ENCODE assay signal across 1 cellular context in the genomic region with DNA sequence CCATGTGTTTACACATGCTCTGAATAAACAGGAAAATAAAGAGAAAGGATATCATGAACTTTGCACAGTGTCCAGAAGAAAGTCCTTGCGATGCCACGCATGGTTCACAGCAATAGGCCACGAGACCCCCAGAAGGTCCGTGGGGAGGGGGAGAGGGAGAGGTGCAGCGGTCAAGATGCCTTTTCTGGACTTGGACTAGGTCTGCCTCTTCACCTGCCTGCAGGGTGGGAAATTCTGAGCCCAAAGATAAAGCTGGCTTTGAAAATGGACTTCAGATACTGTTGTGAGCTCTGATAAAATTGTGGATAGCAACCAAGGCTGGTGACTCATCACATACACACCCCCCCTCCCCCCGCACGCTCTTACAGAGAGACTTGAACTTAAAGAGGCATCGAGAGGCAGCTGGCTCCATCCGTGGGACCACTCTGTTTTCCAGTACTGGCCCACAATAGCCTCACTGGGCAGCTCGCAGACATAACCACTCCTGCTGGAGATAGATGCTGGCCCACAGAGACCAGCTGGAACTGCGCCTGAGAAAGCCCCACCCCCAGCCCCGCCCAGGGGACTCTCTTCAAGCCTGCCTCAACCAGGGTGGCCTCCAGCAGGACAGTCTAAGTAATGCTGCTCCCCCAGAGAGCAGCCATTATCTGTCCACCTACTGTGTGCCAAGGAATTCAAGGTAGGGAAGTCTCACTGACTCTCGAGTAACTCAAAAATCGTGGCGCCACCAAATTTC.
TF ChIP-seq lines count a peak whose summit lies in the region.

No MANE protein-coding gene starts in this region.

TF ChIP-seq in K562, 482 proteins besides CTCF, POLR2A, EP300 and RAD21 (continued from another document and continues in another):
- TF ChIP-seq, protein P1, sequence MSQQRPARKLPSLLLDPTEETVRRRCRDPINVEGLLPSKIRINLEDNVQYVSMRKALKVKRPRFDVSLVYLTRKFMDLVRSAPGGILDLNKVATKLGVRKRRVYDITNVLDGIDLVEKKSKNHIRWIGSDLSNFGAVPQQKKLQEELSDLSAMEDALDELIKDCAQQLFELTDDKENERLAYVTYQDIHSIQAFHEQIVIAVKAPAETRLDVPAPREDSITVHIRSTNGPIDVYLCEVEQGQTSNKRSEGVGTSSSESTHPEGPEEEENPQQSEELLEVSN (IDR thresholded peaks at IDR 0.05; ENCODE audit: borderline replicate concordance in 1 of 2, extremely low read depth in 1 of 2, insufficient read depth in 1 of 2, insufficient read length in 1 of 2, low read depth in 1 of 2, low read length in 1 of 2, poor library complexity in 1 of 2, severe bottlenecking in 1 of 2): no peak
- TF ChIP-seq ZNF57 (CRISPR knock-in tag; IDR thresholded peaks at IDR 0.05) (no peak), ZNF121 (CRISPR knock-in tag; conservative IDR thresholded peaks at IDR 0.05) (no peak), ETV1 (tag; conservative IDR thresholded peaks at IDR 0.05; ENCODE audit: low read depth) (no peak), RBM25 (IDR thresholded peaks at IDR 0.05; ENCODE audit: low read depth, low read length, severe bottlenecking) (no peak), ZNF41 (CRISPR knock-in tag; conservative IDR thresholded peaks at IDR 0.05) (no peak), NR2F6 (CRISPR knock-in tag; IDR thresholded peaks at IDR 0.05) (no peak), NEUROD1 (IDR thresholded peaks at IDR 0.05; ENCODE audit: borderline replicate concordance, low read depth, low read length, partially characterized antibody) (peak; percentile 53), BRF1 (IDR thresholded peaks at IDR 0.05; ENCODE audit: borderline replicate concordance, extremely low read depth, insufficient read length) (no peak), THRAP3 (IDR thresholded peaks at IDR 0.05; ENCODE audit: borderline replicate concordance) (no peak), JUN (IDR thresholded peaks at IDR 0.05; ENCODE audit: borderline replicate concordance, low read depth, low read length) (peak; percentile 93), JUN (CRISPR knock-in tag; IDR thresholded peaks at IDR 0.05; ENCODE audit: borderline replicate concordance) (no peak; the same call in 1 of the 2 replicates), L3MBTL2 (IDR thresholded peaks at IDR 0.05) (0 out of 2 replicates have a peak, but pooled peaks have one; percentile 26), ZFP1 (CRISPR knock-in tag; IDR thresholded peaks at IDR 0.05) (no peak), ZBTB7A (IDR thresholded peaks at IDR 0.05; ENCODE audit: borderline replicate concordance, control insufficient read depth, low read depth, low read length) (peak; percentile 58; the same call in 1 of the 2 replicates), ZKSCAN1 (IDR thresholded peaks at IDR 0.05; ENCODE audit: low read depth, low read length) (peak; percentile 99), ZNF699 (CRISPR knock-in tag; IDR thresholded peaks at IDR 0.05; ENCODE audit: insufficient replicate concordance) (no peak), SMAD4 (CRISPR knock-in tag; conservative IDR thresholded peaks at IDR 0.05) (no peak), ARHGAP35 (IDR thresholded peaks at IDR 0.05; ENCODE audit: partially characterized antibody) (no peak), ZNF316 (IDR thresholded peaks at IDR 0.05) (peak; percentile 66), HDAC1 (IDR thresholded peaks at IDR 0.05) (no peak), YY1 (IDR thresholded peaks at IDR 0.05; ENCODE audit: borderline replicate concordance in 1 of 3, control insufficient read depth in 1 of 3, extremely low read depth in 1 of 3, insufficient read depth in 3 of 3, insufficient read length in 1 of 3, insufficient replicate concordance in 2 of 3, low read depth in 1 of 3, low read length in 2 of 3) (peak in 1 of 3 experiments; percentile 70), WHSC1 (IDR thresholded peaks at IDR 0.05; ENCODE audit: low read length) (no peak), MAFK (IDR thresholded peaks at IDR 0.05; ENCODE audit: low read length) (no peak), TCF3 (CRISPR knock-in tag; IDR thresholded peaks at IDR 0.05) (peak; percentile 37), CTBP1 (IDR thresholded peaks at IDR 0.05; ENCODE audit: borderline replicate concordance) (peak; percentile 66), FOXA3 (CRISPR knock-in tag; conservative IDR thresholded peaks at IDR 0.05 in 1 of 2, IDR thresholded peaks at IDR 0.05 in 1 of 2) (no peak), ATF7 (IDR thresholded peaks at IDR 0.05) (peak; percentile 56), SAP30 (IDR thresholded peaks at IDR 0.05; ENCODE audit: borderline replicate concordance, insufficient read depth, low read depth, low read length, poor library complexity, severe bottlenecking) (no peak), FOXJ2 (tag; IDR thresholded peaks at IDR 0.05) (peak; percentile 83)
- TF ChIP-seq, protein P2, sequence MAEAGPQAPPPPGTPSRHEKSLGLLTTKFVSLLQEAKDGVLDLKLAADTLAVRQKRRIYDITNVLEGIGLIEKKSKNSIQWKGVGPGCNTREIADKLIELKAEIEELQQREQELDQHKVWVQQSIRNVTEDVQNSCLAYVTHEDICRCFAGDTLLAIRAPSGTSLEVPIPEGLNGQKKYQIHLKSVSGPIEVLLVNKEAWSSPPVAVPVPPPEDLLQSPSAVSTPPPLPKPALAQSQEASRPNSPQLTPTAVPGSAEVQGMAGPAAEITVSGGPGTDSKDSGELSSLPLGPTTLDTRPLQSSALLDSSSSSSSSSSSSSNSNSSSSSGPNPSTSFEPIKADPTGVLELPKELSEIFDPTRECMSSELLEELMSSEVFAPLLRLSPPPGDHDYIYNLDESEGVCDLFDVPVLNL (CRISPR knock-in tag; IDR thresholded peaks at IDR 0.05; ENCODE audit: low read depth): no peak
- TF ChIP-seq, protein P3, sequence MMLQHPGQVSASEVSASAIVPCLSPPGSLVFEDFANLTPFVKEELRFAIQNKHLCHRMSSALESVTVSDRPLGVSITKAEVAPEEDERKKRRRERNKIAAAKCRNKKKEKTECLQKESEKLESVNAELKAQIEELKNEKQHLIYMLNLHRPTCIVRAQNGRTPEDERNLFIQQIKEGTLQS (IDR thresholded peaks at IDR 0.05): peak; percentile 96
- TF ChIP-seq, protein P3 (CRISPR knock-in tag; conservative IDR thresholded peaks at IDR 0.05): peak; percentile 63; the same call in 1 of the 2 replicates
- TF ChIP-seq, protein P4, sequence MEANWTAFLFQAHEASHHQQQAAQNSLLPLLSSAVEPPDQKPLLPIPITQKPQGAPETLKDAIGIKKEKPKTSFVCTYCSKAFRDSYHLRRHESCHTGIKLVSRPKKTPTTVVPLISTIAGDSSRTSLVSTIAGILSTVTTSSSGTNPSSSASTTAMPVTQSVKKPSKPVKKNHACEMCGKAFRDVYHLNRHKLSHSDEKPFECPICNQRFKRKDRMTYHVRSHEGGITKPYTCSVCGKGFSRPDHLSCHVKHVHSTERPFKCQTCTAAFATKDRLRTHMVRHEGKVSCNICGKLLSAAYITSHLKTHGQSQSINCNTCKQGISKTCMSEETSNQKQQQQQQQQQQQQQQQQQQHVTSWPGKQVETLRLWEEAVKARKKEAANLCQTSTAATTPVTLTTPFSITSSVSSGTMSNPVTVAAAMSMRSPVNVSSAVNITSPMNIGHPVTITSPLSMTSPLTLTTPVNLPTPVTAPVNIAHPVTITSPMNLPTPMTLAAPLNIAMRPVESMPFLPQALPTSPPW (CRISPR knock-in tag; IDR thresholded peaks at IDR 0.05): peak; percentile 93
- TF ChIP-seq, protein P5, sequence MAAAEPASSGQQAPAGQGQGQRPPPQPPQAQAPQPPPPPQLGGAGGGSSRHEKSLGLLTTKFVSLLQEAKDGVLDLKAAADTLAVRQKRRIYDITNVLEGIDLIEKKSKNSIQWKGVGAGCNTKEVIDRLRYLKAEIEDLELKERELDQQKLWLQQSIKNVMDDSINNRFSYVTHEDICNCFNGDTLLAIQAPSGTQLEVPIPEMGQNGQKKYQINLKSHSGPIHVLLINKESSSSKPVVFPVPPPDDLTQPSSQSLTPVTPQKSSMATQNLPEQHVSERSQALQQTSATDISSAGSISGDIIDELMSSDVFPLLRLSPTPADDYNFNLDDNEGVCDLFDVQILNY (CRISPR knock-in tag; IDR thresholded peaks at IDR 0.05): no peak
- TF ChIP-seq, protein P6, sequence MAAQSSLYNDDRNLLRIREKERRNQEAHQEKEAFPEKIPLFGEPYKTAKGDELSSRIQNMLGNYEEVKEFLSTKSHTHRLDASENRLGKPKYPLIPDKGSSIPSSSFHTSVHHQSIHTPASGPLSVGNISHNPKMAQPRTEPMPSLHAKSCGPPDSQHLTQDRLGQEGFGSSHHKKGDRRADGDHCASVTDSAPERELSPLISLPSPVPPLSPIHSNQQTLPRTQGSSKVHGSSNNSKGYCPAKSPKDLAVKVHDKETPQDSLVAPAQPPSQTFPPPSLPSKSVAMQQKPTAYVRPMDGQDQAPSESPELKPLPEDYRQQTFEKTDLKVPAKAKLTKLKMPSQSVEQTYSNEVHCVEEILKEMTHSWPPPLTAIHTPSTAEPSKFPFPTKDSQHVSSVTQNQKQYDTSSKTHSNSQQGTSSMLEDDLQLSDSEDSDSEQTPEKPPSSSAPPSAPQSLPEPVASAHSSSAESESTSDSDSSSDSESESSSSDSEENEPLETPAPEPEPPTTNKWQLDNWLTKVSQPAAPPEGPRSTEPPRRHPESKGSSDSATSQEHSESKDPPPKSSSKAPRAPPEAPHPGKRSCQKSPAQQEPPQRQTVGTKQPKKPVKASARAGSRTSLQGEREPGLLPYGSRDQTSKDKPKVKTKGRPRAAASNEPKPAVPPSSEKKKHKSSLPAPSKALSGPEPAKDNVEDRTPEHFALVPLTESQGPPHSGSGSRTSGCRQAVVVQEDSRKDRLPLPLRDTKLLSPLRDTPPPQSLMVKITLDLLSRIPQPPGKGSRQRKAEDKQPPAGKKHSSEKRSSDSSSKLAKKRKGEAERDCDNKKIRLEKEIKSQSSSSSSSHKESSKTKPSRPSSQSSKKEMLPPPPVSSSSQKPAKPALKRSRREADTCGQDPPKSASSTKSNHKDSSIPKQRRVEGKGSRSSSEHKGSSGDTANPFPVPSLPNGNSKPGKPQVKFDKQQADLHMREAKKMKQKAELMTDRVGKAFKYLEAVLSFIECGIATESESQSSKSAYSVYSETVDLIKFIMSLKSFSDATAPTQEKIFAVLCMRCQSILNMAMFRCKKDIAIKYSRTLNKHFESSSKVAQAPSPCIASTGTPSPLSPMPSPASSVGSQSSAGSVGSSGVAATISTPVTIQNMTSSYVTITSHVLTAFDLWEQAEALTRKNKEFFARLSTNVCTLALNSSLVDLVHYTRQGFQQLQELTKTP (IDR thresholded peaks at IDR 0.05; ENCODE audit: low read depth in 1 of 2, partially characterized antibody in 2 of 2): no peak
- TF ChIP-seq, protein P7, sequence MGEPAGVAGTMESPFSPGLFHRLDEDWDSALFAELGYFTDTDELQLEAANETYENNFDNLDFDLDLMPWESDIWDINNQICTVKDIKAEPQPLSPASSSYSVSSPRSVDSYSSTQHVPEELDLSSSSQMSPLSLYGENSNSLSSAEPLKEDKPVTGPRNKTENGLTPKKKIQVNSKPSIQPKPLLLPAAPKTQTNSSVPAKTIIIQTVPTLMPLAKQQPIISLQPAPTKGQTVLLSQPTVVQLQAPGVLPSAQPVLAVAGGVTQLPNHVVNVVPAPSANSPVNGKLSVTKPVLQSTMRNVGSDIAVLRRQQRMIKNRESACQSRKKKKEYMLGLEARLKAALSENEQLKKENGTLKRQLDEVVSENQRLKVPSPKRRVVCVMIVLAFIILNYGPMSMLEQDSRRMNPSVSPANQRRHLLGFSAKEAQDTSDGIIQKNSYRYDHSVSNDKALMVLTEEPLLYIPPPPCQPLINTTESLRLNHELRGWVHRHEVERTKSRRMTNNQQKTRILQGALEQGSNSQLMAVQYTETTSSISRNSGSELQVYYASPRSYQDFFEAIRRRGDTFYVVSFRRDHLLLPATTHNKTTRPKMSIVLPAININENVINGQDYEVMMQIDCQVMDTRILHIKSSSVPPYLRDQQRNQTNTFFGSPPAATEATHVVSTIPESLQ (CRISPR knock-in tag; IDR thresholded peaks at IDR 0.05): no peak
